8 cellular contexts compared by ENCODE assay signal in genomic region chr11:22787565-22788162, GRCh38. TPM values are rescaled to one million over a fixed set of nuclear protein-coding genes. Genes with fewer than 3 reads are reported as not detected.
DNase-seq lines count a peak whose midpoint lies in the region; ATAC-seq and TF ChIP-seq lines count a peak whose summit lies in the region.

No MANE protein-coding gene starts in this region.

- CTCF ChIA-PET in GM10248 (lab: Yijun Ruan, JAX) = interaction anchor here (0.6 to 5.1 kb wide), 57 partner anchors 9 to 617 kb away, joined by 3 to 48 read pairs (median 4); partner anchors contain the start of genes GAS2 and SVIP

- POLR2A ChIA-PET in GM10248 (lab: Yijun Ruan, JAX) = interaction anchor here (0.6 kb wide), 1 partner anchor 105 kb away, joined by 14 read pairs; no protein-coding TSS in a partner anchor

- DNase-seq in AG08395 (ENCODE audit: low spot score) (peak; percentile 56), GM10248 (ENCODE audit: extremely low spot score) (peak; percentile 28), NCI-H526 treated with DMSO at 0.1 percent for 48 hours (lab: John Stamatoyannopoulos, UW) (peak; percentile 59), amniotic epithelial cell (ENCODE audit: low read depth) (peak; percentile 24), iPS-NIHi11 (ENCODE audit: low spot score) (peak; percentile 50), mesenteric fat pad (ENCODE audit: low spot score) (no peak)
- peak; percentile 5 for DNase-seq in stimulated activated CD4-positive, alpha-beta T cell treated with anti-CD3 and anti-CD28 coated beads, Interleukin-4, amount 100 ng/mL, for 1 hour

- TF ChIP-seq CTCF in GM10248 (IDR thresholded peaks at IDR 0.05; ENCODE audit: control extremely low read depth, extremely low read depth, low read depth, missing control alignments) = peak; percentile 59

- peak; percentile 29 for ATAC-seq in HG03280 (IDR thresholded peaks at IDR 0.05; ENCODE audit: unreplicated experiment)

RNA-seq across cellular contexts. Expression of gene SVIP, which starts 41.9 kb away (rescaled TPM):
- 7.1 TPM for total RNA-seq in mesenteric fat pad
